In genomic region chr9:120151806-120152205, GRCh38 we compare ENCODE assay signal across 15 cellular contexts.
"Had no signal": no experiment of that assay in that cellular context is flagged by ENCODE, and none has a peak within 500 bp of the region (broad histone marks: within the 10 kb centered on the region; RNA-seq: fewer than 3 reads in every experiment).

No MANE protein-coding gene starts in this region.

- H3K4me1 Mint-ChIP-seq: activated T-helper 17 cell treated with anti-CD3 and anti-CD28 coated beads, Interleukin-2, amount 50 U/mL, for 72 hours; naive thymus-derived CD8-positive, alpha-beta T cell had no signal

- H3K27me3 Mint-ChIP-seq: activated T-helper 17 cell treated with anti-CD3 and anti-CD28 coated beads, Interleukin-2, amount 50 U/mL, for 72 hours had no signal

- DNase-seq: activated CD4-positive, alpha-beta T cell treated with anti-CD3 and anti-CD28 coated beads for 4 hours; activated naive CD4-positive, alpha-beta T cell treated with anti-CD3 and anti-CD28 coated beads for 36 hours; activated T-cell treated with anti-CD3 and anti-CD28 coated beads for 4 hours; dermis blood vessel endothelial cell; left colon; mammary epithelial cell; mucosa of descending colon; naive thymus-derived CD8-positive, alpha-beta T cell; stimulated activated CD4-positive, alpha-beta T cell treated with anti-CD3 and anti-CD28 coated beads, Interleukin-4, amount 100 ng/mL, for 1 hour; stimulated activated CD8-positive, alpha-beta memory T cell treated with anti-CD3 and anti-CD28 coated beads, Interleukin-4, amount 100 ng/mL, for 48 hours; stimulated activated naive CD8-positive, alpha-beta T cell treated with anti-CD3 and anti-CD28 coated beads, Interleukin-15, Interleukin-2, amounts not matched to agents 100 U/mL and 50 U/mL, for 24 hours; T-helper 1 cell had no signal

- H3K27ac Mint-ChIP-seq: activated naive CD4-positive, alpha-beta T cell treated with anti-CD3 and anti-CD28 coated beads for 36 hours; activated T-helper 17 cell treated with anti-CD3 and anti-CD28 coated beads, Interleukin-2, amount 50 U/mL, for 72 hours; naive thymus-derived CD8-positive, alpha-beta T cell; type B pancreatic cell had no signal

- H3K36me3 ChIP-seq: suprapubic skin had no signal

- H3K4me3 Mint-ChIP-seq: activated naive CD4-positive, alpha-beta T cell treated with anti-CD3 and anti-CD28 coated beads for 36 hours; activated T-helper 17 cell treated with anti-CD3 and anti-CD28 coated beads, Interleukin-2, amount 50 U/mL, for 72 hours; naive thymus-derived CD8-positive, alpha-beta T cell; type B pancreatic cell had no signal

- H3K27ac ChIP-seq: suprapubic skin had no signal

- H3K27me3 ChIP-seq: suprapubic skin had no signal

- H3K4me1 ChIP-seq: suprapubic skin had no signal

- H3K9me3 Mint-ChIP-seq: activated naive CD4-positive, alpha-beta T cell treated with anti-CD3 and anti-CD28 coated beads for 36 hours; activated T-helper 17 cell treated with anti-CD3 and anti-CD28 coated beads, Interleukin-2, amount 50 U/mL, for 72 hours; type B pancreatic cell had no signal

- H3K36me3 Mint-ChIP-seq: type B pancreatic cell had no signal

- H3K9me3 ChIP-seq: mucosa of descending colon, suprapubic skin had no signal

- H3K4me3 ChIP-seq: mucosa of descending colon, suprapubic skin had no signal
